21 cellular contexts compared by ENCODE assay signal in genomic region chr4:169540774-169541173, GRCh38.
DNase-seq lines count a peak whose midpoint lies in the region; TF ChIP-seq lines count a peak whose summit lies in the region.
"Had no signal": no experiment of that assay in that cellular context is flagged by ENCODE, and none has a peak within 500 bp of the region (broad histone marks: within the 10 kb centered on the region; RNA-seq: fewer than 3 reads in every experiment).

No MANE protein-coding gene starts in this region.

- no peak overlapping the region for H3K27ac Mint-ChIP-seq in mesothelial cell of epicardium
- H3K27ac Mint-ChIP-seq: CD4-positive, CD25-positive, alpha-beta regulatory T cell; GM23338; H9; IgD-negative memory B cell had no signal

- no peaks in the 10 kb centered on the region for H3K36me3 ChIP-seq in adipocyte (ENCODE audit: control insufficient read depth, insufficient read depth, low read length, severe bottlenecking)
- H3K36me3 ChIP-seq in transverse colon = peaks cover 0 to 10% (median 0%) of the 10 kb centered on the region in 4 donors

- TF ChIP-seq CTCF in fibroblast of pulmonary artery (IDR thresholded peaks at IDR 0.05; ENCODE audit: low read length, missing control alignments) (no peak), transverse colon (IDR thresholded peaks at IDR 0.05) (no peak), mesothelial cell of epicardium (IDR thresholded peaks at IDR 0.05; ENCODE audit: unreplicated experiment) (no peak)

- H3K9me3 ChIP-seq in adipocyte (ENCODE audit: control insufficient read depth, low read length) (no peaks in the 10 kb centered on the region), transverse colon (peaks cover 8 to 14% of the 10 kb centered on the region in 2 donors)

- no peak overlapping the region for H3K27ac ChIP-seq in transverse colon
- H3K27ac ChIP-seq: BLaER1, KMS-11, RWPE1 had no signal

- H3K4me3 ChIP-seq in adipocyte (ENCODE audit: low read length) (no peak overlapping the region), fibroblast of pulmonary artery (replicated peaks; ENCODE audit: low read depth, low read length) (no peak overlapping the region), transverse colon (no peak overlapping the region)
- H3K4me3 ChIP-seq: BLaER1, GM23338 had no signal

- in situ Hi-C loops in transverse colon (cut with MboI; ENCODE audit: low pct_ligation_motif_present in 1 of 4, low pct_unique_long_range_greater_than_20kb in 1 of 4, low sequenced_read_pairs in 3 of 4) = no loop called here

- H3K4me3 Mint-ChIP-seq in mesothelial cell of epicardium = no peak overlapping the region
- H3K4me3 Mint-ChIP-seq: CD4-positive, CD25-positive, alpha-beta regulatory T cell; GM23338; H9; IgD-negative memory B cell had no signal

- H3K9me3 Mint-ChIP-seq in mesothelial cell of epicardium = peaks cover 38% of the 10 kb centered on the region

- H3K27me3 Mint-ChIP-seq in mesothelial cell of epicardium (ENCODE audit: low read depth) = no peaks in the 10 kb centered on the region
- H3K27me3 Mint-ChIP-seq: CD4-positive, CD25-positive, alpha-beta regulatory T cell; IgD-negative memory B cell had no signal

- peaks cover 28% of the 10 kb centered on the region for H3K36me3 Mint-ChIP-seq in mesothelial cell of epicardium

- TF ChIP-seq EP300 in transverse colon (IDR thresholded peaks at IDR 0.05; ENCODE audit: low read depth) = no peak

- peaks cover 10% of the 10 kb centered on the region for H3K4me1 ChIP-seq in adipocyte (ENCODE audit: control insufficient read depth, insufficient read depth, low read length)
- no peaks in the 10 kb centered on the region for H3K4me1 ChIP-seq in transverse colon
- H3K4me1 ChIP-seq: BLaER1 had no signal

- intact Hi-C loops in transverse colon (cut with DNase I; ENCODE audit: low total_unique reads) = no loop called here

- no peaks in the 10 kb centered on the region for H3K4me1 Mint-ChIP-seq in mesothelial cell of epicardium
- H3K4me1 Mint-ChIP-seq: CD4-positive, CD25-positive, alpha-beta regulatory T cell; GM23338; H9; IgD-negative memory B cell had no signal

- H3K27me3 ChIP-seq in adipocyte (replicated peaks; ENCODE audit: control insufficient read depth, insufficient read depth, low read length) (no peaks in the 10 kb centered on the region), transverse colon (no peaks in the 10 kb centered on the region)
- H3K27me3 ChIP-seq: BLaER1 had no signal

- DNase-seq in EH (ENCODE audit: low read depth) (peak; percentile 7), adipocyte (ENCODE audit: low read depth) (peak; percentile 10), fibroblast of pulmonary artery (ENCODE audit: low read depth) (peak; percentile 21), transverse colon (no peak), mesothelial cell of epicardium (ENCODE audit: low spot score in 2 of 2, unreplicated experiment in 2 of 2) (no peak), iPS-NIHi7 (ENCODE audit: extremely low spot score) (no peak)
- no peak for DNase-seq in effector CD4-positive, alpha-beta T cell
- DNase-seq: CD4-positive, CD25-positive, alpha-beta regulatory T cell; H9; NCI-H1092; NCI-H1417 treated with DMSO at 0.1 percent for 48 hours; NCI-H1694 treated with DMSO at 0.1 percent for 48 hours; NCI-H2081; NCI-H2227 treated with DMSO at 0.1 percent for 48 hours; NCI-H526 treated with DMSO at 0.1 percent for 48 hours; SHP77 had no signal

- H3K9ac ChIP-seq in adipocyte (ENCODE audit: low read length) = no peak overlapping the region
- H3K9ac ChIP-seq: BLaER1, KMS-11 had no signal

- no peak for TF ChIP-seq POLR2A in transverse colon (IDR thresholded peaks at IDR 0.05)

Comparison
In these comparisons a context has a peak if more than half of its experiments do, and no peak if none do; other contexts are left out.
1. DNase-seq: peak in EH (single experiment), adipocyte (single experiment) and fibroblast of pulmonary artery (single experiment); none in transverse colon (single experiment), mesothelial cell of epicardium (0 of 2), iPS-NIHi7 (single experiment) and effector CD4-positive, alpha-beta T cell (single experiment).